Comparison of ENCODE assay signal across 9 cellular contexts in genomic region chr9:127869310-127870152, GRCh38. TPM values are rescaled to one million over a fixed set of nuclear protein-coding genes. Genes with fewer than 3 reads are reported as not detected.
DNase-seq lines count a peak whose midpoint lies in the region; ATAC-seq and TF ChIP-seq lines count a peak whose summit lies in the region.
"Had no signal": no experiment of that assay in that cellular context is flagged by ENCODE, and none has a peak within 500 bp of the region (broad histone marks: within the 10 kb centered on the region; RNA-seq: fewer than 3 reads in every experiment).

No MANE protein-coding gene starts in this region.

- H3K27me3 Mint-ChIP-seq in Calu3 (ENCODE audit: unreplicated experiment): no peaks in the 10 kb centered on the region
- H3K27me3 Mint-ChIP-seq: activated naive CD8-positive, alpha-beta T cell had no signal

- no peaks in the 10 kb centered on the region for H3K36me3 Mint-ChIP-seq in Calu3 (ENCODE audit: insufficient read depth, unreplicated experiment)

- intact Hi-C loops in Calu3 (cut with micrococcal nuclease; ENCODE audit: unreplicated experiment): loop anchor here (5.0 kb wide), 1 partner anchor 132 kb away; the partner anchor contains the start of gene TOR2A

- CTCF ChIA-PET in Calu3 (lab: Charles Lee): interaction anchor here (0.7 to 2.4 kb wide), 10 partner anchors 45 to 922 kb away, joined by 3 to 21 read pairs (median 4); partner anchors contain the start of genes FPGS and TOR2A

- no TSS peak for BruUV-seq in Calu3 (replicated peaks; lab: Mats Ljungman, UMichigan)

- DNase-seq in Calu3 (peak; percentile 89), HFF-Myc (ENCODE audit: extremely low read depth, low read depth) (peak; percentile 42), NCI-H2227 treated with DMSO at 0.1 percent for 48 hours (lab: John Stamatoyannopoulos, UW) (peak; percentile 57), caudate nucleus (lab: John Stamatoyannopoulos, UW) (peak in 54 of 61 donors; percentile 16 to 72 (median 50)), kidney tubule cell (ENCODE audit: low spot score) (peak; percentile 81)
- peak; percentile 64 for DNase-seq in stimulated activated CD4-positive, alpha-beta T cell treated with anti-CD3 and anti-CD28 coated beads, Interleukin-2, amount 100 ng/mL, for 4 hours (ENCODE audit: low read depth)

- H3K9me3 Mint-ChIP-seq in Calu3 (ENCODE audit: low read depth, unreplicated experiment): no peaks in the 10 kb centered on the region

- H3K27ac ChIP-seq in caudate nucleus (ENCODE audit: low read depth, low read length): peak overlapping the region; percentile 53

- H3K4me3 Mint-ChIP-seq in Calu3 (ENCODE audit: low read depth, unreplicated experiment): no peak overlapping the region
- H3K4me3 Mint-ChIP-seq: activated naive CD8-positive, alpha-beta T cell had no signal

- peak; percentile 72 to 79 for ATAC-seq in activated CD4-positive, CD25-positive, alpha-beta regulatory T cell treated with anti-CD3 and anti-CD28 coated beads, Interleukin-2, amount 50 U/mL, for 24 hours
- no peak for ATAC-seq in GM18519 (IDR thresholded peaks at IDR 0.05; ENCODE audit: low FRiP score, unreplicated experiment)

- no peak overlapping the region for H3K4me3 ChIP-seq in HFF-Myc (replicated peaks; ENCODE audit: low read depth, low read length)

- H3K27ac Mint-ChIP-seq in Calu3 (ENCODE audit: unreplicated experiment): no peak overlapping the region
- H3K27ac Mint-ChIP-seq: activated naive CD8-positive, alpha-beta T cell had no signal

- peak; percentile 74 for TF ChIP-seq CTCF in Calu3 (IDR thresholded peaks at IDR 0.05; ENCODE audit: unreplicated experiment)
- TF ChIP-seq CTCF in HFF-Myc (IDR thresholded peaks at IDR 0.05; ENCODE audit: low read depth, low read length, missing control alignments): peak; percentile 92

- no peaks in the 10 kb centered on the region for H3K4me1 Mint-ChIP-seq in Calu3 (ENCODE audit: low read depth, unreplicated experiment)

RNA-seq across cellular contexts. Expression of gene AK1, which starts 7.9 kb away (rescaled TPM):
- 12.2 and 15.6 TPM in 2 replicates for total RNA-seq in Calu3 (2022)

RNA-seq across cellular contexts. Expression of gene ENG, which starts 15.1 kb away (rescaled TPM):
- 0.32 TPM in 1 of 2 replicates, not detected in the other for total RNA-seq in Calu3 (2022)

RNA-seq across cellular contexts. Expression of gene ST6GALNAC6, which starts 29.9 kb away (rescaled TPM):
- 9.1 and 12.1 TPM in 2 replicates for total RNA-seq in Calu3 (2022)

RNA-seq across cellular contexts. Expression of gene ST6GALNAC4, which starts 47.3 kb away (rescaled TPM):
- 11.8 and 12.8 TPM in 2 replicates for total RNA-seq in Calu3 (2022)
